8 cellular contexts compared by ENCODE assay signal in genomic region chr3:104102386-104102785, GRCh38.
DNase-seq lines count a peak whose midpoint lies in the region; TF ChIP-seq lines count a peak whose summit lies in the region.

No MANE protein-coding gene starts in this region.

- H3K9me3 ChIP-seq in breast epithelium = peaks cover 0 to 2% of the 10 kb centered on the region in 2 donors

- POLR2A ChIA-PET in MCF 10A (lab: Yijun Ruan, JAX) = no interaction called here
- POLR2A ChIA-PET in RWPE1 (lab: Yijun Ruan, JAX; ENCODE audit: low non-redundant PET) = no interaction called here

- no peaks in the 10 kb centered on the region for H3K9me3 Mint-ChIP-seq in MCF 10A (ENCODE audit: unreplicated experiment)

- H3K4me1 ChIP-seq in breast epithelium = no peaks in the 10 kb centered on the region

- no peak overlapping the region for H3K27ac Mint-ChIP-seq in MCF 10A (ENCODE audit: low read depth, unreplicated experiment)

- no peaks in the 10 kb centered on the region for H3K27me3 Mint-ChIP-seq in MCF 10A (ENCODE audit: insufficient read depth, unreplicated experiment)

- TF ChIP-seq POLR2A in breast epithelium (IDR thresholded peaks at IDR 0.05) = no peak

- H3K36me3 ChIP-seq in breast epithelium = no peaks in the 10 kb centered on the region

- H3K36me3 Mint-ChIP-seq in MCF 10A (ENCODE audit: insufficient read depth, unreplicated experiment) = no peaks in the 10 kb centered on the region

- no peak overlapping the region for H3K4me3 ChIP-seq in breast epithelium
- no peak overlapping the region for H3K4me3 ChIP-seq in foreskin fibroblast (ENCODE audit: low read depth in 1 of 2, low read length in 2 of 2)

- H3K27ac ChIP-seq in breast epithelium = no peak overlapping the region
- H3K27ac ChIP-seq in RWPE1 = no peak overlapping the region

- no peak for TF ChIP-seq EP300 in Ishikawa (IDR thresholded peaks at IDR 0.05; ENCODE audit: borderline replicate concordance)

- intact Hi-C loops in MCF 10A (cut with micrococcal nuclease) = loop anchor here (1.0 to 10.0 kb wide), 2 partner anchors 108 to 1267 kb away; no protein-coding TSS in a partner anchor
- intact Hi-C loops in breast epithelium (cut with DNase I; ENCODE audit: low total_unique reads) = no loop called here

- peak; percentile 76 for TF ChIP-seq RAD21 in Ishikawa (IDR thresholded peaks at IDR 0.05; ENCODE audit: low read depth)

- H3K4me3 Mint-ChIP-seq in MCF 10A (ENCODE audit: unreplicated experiment) = no peak overlapping the region

- CTCF ChIA-PET in MCF 10A (lab: Yijun Ruan, JAX) = interaction anchor here (0.5 to 3.9 kb wide), 27 partner anchors 8 to 1406 kb away, joined by 3 to 58 read pairs (median 3); no protein-coding TSS in a partner anchor
- CTCF ChIA-PET in RWPE1 (lab: Yijun Ruan, JAX) = interaction anchor here (0.6 kb wide), 1 partner anchor 1387 kb away, joined by 3 read pairs; no protein-coding TSS in a partner anchor

- DNase-seq in MCF 10A (ENCODE audit: unreplicated experiment) = peak; percentile 64
- no peak for DNase-seq in breast epithelium (ENCODE audit: low spot score in 2 of 2)
- DNase-seq in H4 (ENCODE audit: low spot score) = peak; percentile 52
- peak; percentile 1 for DNase-seq in RWPE1 (ENCODE audit: low spot score)
- peak in 1 of 2 donors; percentile 6 for DNase-seq in foreskin fibroblast
- peak; percentile 31 for DNase-seq in stromal cell of bone marrow (ENCODE audit: low read depth)
- no peak for DNase-seq in GF-D8 (lab: John Stamatoyannopoulos, UW)

- BruUV-seq in MCF 10A (replicated peaks; lab: Mats Ljungman, UMichigan) = no TSS peak

- peaks cover 13% of the 10 kb centered on the region for H3K4me1 Mint-ChIP-seq in MCF 10A (ENCODE audit: insufficient read depth, unreplicated experiment)

- peak; percentile 75 for TF ChIP-seq CTCF in MCF 10A (IDR thresholded peaks at IDR 0.05; ENCODE audit: unreplicated experiment)
- peak in 1 of 3 donors; percentile 17 for TF ChIP-seq CTCF in breast epithelium (IDR thresholded peaks at IDR 0.05)
- TF ChIP-seq CTCF in RWPE1 (conservative IDR thresholded peaks at IDR 0.05; ENCODE audit: low read depth) = peak; percentile 42
- peak; percentile 31 for TF ChIP-seq CTCF in foreskin fibroblast (IDR thresholded peaks at IDR 0.05; ENCODE audit: low read depth, low read length)

- no peaks in the 10 kb centered on the region for H3K27me3 ChIP-seq in breast epithelium

TF ChIP-seq in Ishikawa, 13 proteins besides CTCF, POLR2A, EP300 and RAD21:
- TF ChIP-seq REST (IDR thresholded peaks at IDR 0.05; ENCODE audit: low read depth) = no peak
- 0 out of 2 replicates have a peak, but pooled peaks have one; percentile 51 for TF ChIP-seq MAX (IDR thresholded peaks at IDR 0.05)

Comparison
In these comparisons a context has a peak if more than half of its experiments do, and no peak if none do; other contexts are left out.
1. DNase-seq: peak in MCF 10A (single experiment), H4 (single experiment), RWPE1 (single experiment) and stromal cell of bone marrow (single experiment); none in breast epithelium (0 of 2) and GF-D8 (single experiment).